ENCODE assay signal across 12 cellular contexts in the genomic region with DNA sequence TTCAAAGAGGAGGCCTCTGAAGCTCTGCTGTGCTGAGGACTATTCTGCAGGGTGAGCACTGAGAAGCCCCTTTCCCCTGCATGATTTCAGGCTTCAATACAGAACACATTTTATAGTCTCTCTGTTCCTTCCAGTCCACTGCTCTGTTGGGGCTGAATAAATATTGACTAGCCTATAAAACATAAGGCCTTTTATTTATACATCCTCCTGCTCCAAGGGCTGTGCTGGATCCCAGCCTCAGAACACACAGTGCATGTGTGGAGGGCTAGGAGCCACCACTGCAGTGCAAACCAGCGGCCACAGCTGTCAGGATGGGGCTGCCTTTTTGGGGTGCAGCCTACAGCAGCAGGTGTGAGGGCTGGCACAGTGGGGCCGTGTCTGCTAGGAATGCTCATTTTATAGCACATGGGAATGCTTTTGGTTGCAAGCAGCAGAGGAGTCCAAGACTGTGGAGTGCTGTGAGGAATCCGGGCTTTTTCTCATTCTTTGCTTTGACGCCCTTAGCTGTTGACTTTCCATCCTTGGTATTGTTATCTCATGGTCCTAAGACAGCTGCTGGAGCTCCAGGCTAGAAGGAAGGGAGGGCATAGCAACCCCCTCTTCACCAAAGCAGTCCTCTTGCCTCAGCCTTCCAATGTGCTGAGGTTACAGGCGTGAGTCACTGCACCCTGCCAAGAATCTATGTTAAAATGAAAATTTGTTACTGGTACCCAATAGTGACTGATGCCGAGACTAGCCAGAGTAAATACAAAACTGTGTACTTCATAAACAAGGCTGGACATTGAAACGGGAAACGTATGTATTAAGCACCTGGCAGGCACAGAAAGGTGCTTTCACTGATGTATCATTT.
A peak's percentile ranks its signal among the peaks of the same experiment; 100 is the strongest.
DNase-seq lines count a peak whose midpoint lies in the region; ATAC-seq, FAIRE-seq and TF ChIP-seq lines count a peak whose summit lies in the region.
"Had no signal": no experiment of that assay in that cellular context is flagged by ENCODE, and none has a peak within 500 bp of the region (broad histone marks: within the 10 kb centered on the region; RNA-seq: fewer than 3 reads in every experiment).

No MANE protein-coding gene starts in this region.

- DNase-seq in activated naive CD4-positive, alpha-beta T cell treated with anti-CD3 and anti-CD28 coated beads for 36 hours, result peak; percentile 43
- DNase-seq in activated naive CD4-positive, alpha-beta T cell (lab: John Stamatoyannopoulos, UW), result no peak
- DNase-seq in NCI-H2029 treated with DMSO at 0.1 percent for 48 hours (lab: John Stamatoyannopoulos, UW), result peak; percentile 69
- peak; percentile 67 for DNase-seq in astrocyte (ENCODE audit: low read depth)
- DNase-seq in prostate gland (ENCODE audit: low spot score), result peak; percentile 46
- DNase-seq in OCI-M1 (lab: John Stamatoyannopoulos, UW), result no peak
- DNase-seq in stimulated activated CD4-positive, alpha-beta T cell treated with anti-CD3 and anti-CD28 coated beads, Interleukin-15, amount 100 ng/mL, for 24 hours, result no peak
- DNase-seq: activated T-cell treated with anti-CD3 and anti-CD28 coated beads, Interleukin-2, amount 50 U/mL, for 1 hour; NCI-H1436; psoas muscle; SW 1271 had no signal

- H3K9ac ChIP-seq in astrocyte (ENCODE audit: low read length), result no peak overlapping the region

- H3K9me3 ChIP-seq in astrocyte (ENCODE audit: insufficient read depth, low read depth, low read length) (no peaks in the 10 kb centered on the region), prostate gland (no peaks in the 10 kb centered on the region)
- H3K9me3 ChIP-seq: psoas muscle had no signal

- peak overlapping the region; percentile 69 for H3K27ac Mint-ChIP-seq in activated naive CD4-positive, alpha-beta T cell treated with anti-CD3 and anti-CD28 coated beads for 36 hours
- no peak overlapping the region for H3K27ac Mint-ChIP-seq in astrocyte (ENCODE audit: unreplicated experiment)

- no peaks in the 10 kb centered on the region for H3K36me3 Mint-ChIP-seq in activated naive CD4-positive, alpha-beta T cell treated with anti-CD3 and anti-CD28 coated beads for 36 hours (ENCODE audit: low read depth)
- peaks cover 1% of the 10 kb centered on the region for H3K36me3 Mint-ChIP-seq in astrocyte (ENCODE audit: low read depth, unreplicated experiment)

- H4K20me1 ChIP-seq in astrocyte (ENCODE audit: insufficient read depth, low read length), result no peaks in the 10 kb centered on the region

- H3K27me3 Mint-ChIP-seq in activated naive CD4-positive, alpha-beta T cell treated with anti-CD3 and anti-CD28 coated beads for 36 hours (ENCODE audit: low read depth), result no peaks in the 10 kb centered on the region
- H3K27me3 Mint-ChIP-seq in astrocyte (ENCODE audit: low read depth, unreplicated experiment), result peaks cover 11% of the 10 kb centered on the region

- H3K4me3 ChIP-seq in astrocyte (ENCODE audit: insufficient read depth, low read depth, low read length), result no peak overlapping the region
- H3K4me3 ChIP-seq in prostate gland, result no peak overlapping the region
- H3K4me3 ChIP-seq: psoas muscle had no signal

- H3K27ac ChIP-seq in astrocyte (ENCODE audit: low read depth, low read length) (no peak overlapping the region), prostate gland (no peak overlapping the region)
- H3K27ac ChIP-seq: psoas muscle had no signal

- ATAC-seq in GM19452 (IDR thresholded peaks at IDR 0.05; ENCODE audit: unreplicated experiment), result no peak
- ATAC-seq: psoas muscle had no signal

- peaks cover 2% of the 10 kb centered on the region for H3K27me3 ChIP-seq in astrocyte (ENCODE audit: insufficient read depth, low read length)
- H3K27me3 ChIP-seq in prostate gland (replicated peaks; ENCODE audit: insufficient read depth), result no peaks in the 10 kb centered on the region

- CTCF ChIA-PET in activated naive CD4-positive, alpha-beta T cell treated with anti-CD3 and anti-CD28 coated beads for 36 hours (lab: Charles Lee), result no interaction called here

- intact Hi-C loops in activated naive CD4-positive, alpha-beta T cell treated with anti-CD3 and anti-CD28 coated beads for 36 hours (cut with micrococcal nuclease), result loop anchor here (1.0 kb wide), 2 partner anchors 10 to 88 kb away; no protein-coding TSS in a partner anchor
- intact Hi-C loops in prostate gland (cut with DNase I), result no loop called here

- H3K4me1 Mint-ChIP-seq in activated naive CD4-positive, alpha-beta T cell treated with anti-CD3 and anti-CD28 coated beads for 36 hours (ENCODE audit: low read depth), result peaks cover 74% of the 10 kb centered on the region
- H3K4me1 Mint-ChIP-seq in astrocyte (ENCODE audit: low read depth, unreplicated experiment), result peaks cover 13% of the 10 kb centered on the region

- H3K4me1 ChIP-seq in astrocyte (ENCODE audit: insufficient read depth, low read length) (peaks cover 9% of the 10 kb centered on the region), prostate gland (replicated peaks) (no peaks in the 10 kb centered on the region)
- H3K4me1 ChIP-seq: psoas muscle had no signal

- 27% methylated on average over 8 of the region's 8 CpGs for WGBS in prostate gland

- H3K4me2 ChIP-seq in astrocyte (ENCODE audit: low read length), result peak overlapping the region; percentile 36

- no peaks in the 10 kb centered on the region for H3K79me2 ChIP-seq in astrocyte (ENCODE audit: insufficient read depth, low read length)

- no peak overlapping the region for H2AFZ ChIP-seq in astrocyte (ENCODE audit: low read depth, low read length)

- no peak overlapping the region for H3K4me3 Mint-ChIP-seq in activated naive CD4-positive, alpha-beta T cell treated with anti-CD3 and anti-CD28 coated beads for 36 hours
- no peak overlapping the region for H3K4me3 Mint-ChIP-seq in astrocyte (ENCODE audit: unreplicated experiment)

- no peaks in the 10 kb centered on the region for H3K9me3 Mint-ChIP-seq in activated naive CD4-positive, alpha-beta T cell treated with anti-CD3 and anti-CD28 coated beads for 36 hours
- H3K9me3 Mint-ChIP-seq in astrocyte (ENCODE audit: unreplicated experiment), result no peaks in the 10 kb centered on the region

- no peak for TF ChIP-seq POLR2A in prostate gland (IDR thresholded peaks at IDR 0.05)

- TF ChIP-seq CTCF in astrocyte (IDR thresholded peaks at IDR 0.05; ENCODE audit: insufficient read depth, low read depth, low read length), result no peak
- no peak for TF ChIP-seq CTCF in prostate gland (IDR thresholded peaks at IDR 0.05)

- FAIRE-seq in astrocyte (lab: Jason Lieb, UNC), result no peak

- H3K36me3 ChIP-seq in astrocyte (ENCODE audit: insufficient read depth, low read length) (no peaks in the 10 kb centered on the region), prostate gland (no peaks in the 10 kb centered on the region)

Comparison
In these comparisons a context has a peak if more than half of its experiments do, and no peak if none do; other contexts are left out.
1. DNase-seq: peak in activated naive CD4-positive, alpha-beta T cell treated with anti-CD3 and anti-CD28 coated beads for 36 hours (single experiment), NCI-H2029 treated with DMSO at 0.1 percent for 48 hours (single experiment), astrocyte (single experiment) and prostate gland (single experiment); none in activated naive CD4-positive, alpha-beta T cell (0 of 4), OCI-M1 (single experiment) and stimulated activated CD4-positive, alpha-beta T cell treated with anti-CD3 and anti-CD28 coated beads, Interleukin-15, amount 100 ng/mL, for 24 hours (single experiment).